Comparison of ENCODE assay signal across 15 cellular contexts in the genomic region with DNA sequence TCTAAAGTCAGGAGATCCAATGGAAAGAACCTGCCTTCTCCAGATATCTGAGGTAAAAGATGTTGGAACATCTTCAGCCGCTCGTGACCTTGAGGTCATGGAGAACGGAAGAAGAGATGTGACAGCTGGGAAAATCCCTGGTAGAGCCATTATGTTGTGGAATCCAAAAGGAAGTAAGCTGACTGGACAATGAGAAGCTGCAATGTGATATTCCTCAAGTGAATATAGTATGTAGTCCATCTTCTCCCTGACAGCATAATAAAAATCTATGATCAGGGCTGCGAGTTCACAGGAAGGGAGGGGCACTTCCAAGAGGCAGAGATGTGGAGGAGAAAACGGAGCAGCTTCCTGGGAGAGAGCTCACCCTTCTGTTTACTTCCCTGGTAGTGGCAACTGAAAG.
DNase-seq lines count a peak whose midpoint lies in the region; ATAC-seq and TF ChIP-seq lines count a peak whose summit lies in the region.
"Had no signal": no experiment of that assay in that cellular context is flagged by ENCODE, and none has a peak within 500 bp of the region (broad histone marks: within the 10 kb centered on the region; RNA-seq: fewer than 3 reads in every experiment).

No MANE protein-coding gene starts in this region.

- no peaks in the 10 kb centered on the region for H3K9me3 Mint-ChIP-seq in nephron
- H3K9me3 Mint-ChIP-seq in activated T-cell treated with anti-CD3 and anti-CD28 coated beads, Interleukin-2, amount 50 U/mL, for 24 hours, result no peaks in the 10 kb centered on the region
- H3K9me3 Mint-ChIP-seq: CD14-positive monocyte; CD8-positive, alpha-beta memory T cell had no signal

- H3K9me3 ChIP-seq in left ventricle myocardium inferior (replicated peaks), result no peaks in the 10 kb centered on the region
- H3K9me3 ChIP-seq: Caco-2 had no signal

- DNase-seq in left ventricle myocardium inferior (no peak), Right ventricle myocardium superior (no peak), left kidney (ENCODE audit: low read depth, low spot score) (peak; percentile 92), RKO (ENCODE audit: low spot score) (no peak)
- DNase-seq in activated CD8-positive, alpha-beta memory T cell treated with anti-CD3 and anti-CD28 coated beads for 24 hours, result no peak
- no peak for DNase-seq in activated T-cell treated with anti-CD3 and anti-CD28 coated beads, Interleukin-2, amount 50 U/mL, for 24 hours
- no peak for DNase-seq in activated effector memory CD4-positive, alpha-beta T cell treated with Interleukin-2 at 50 U/mL for 16 hours
- DNase-seq: Caco-2; CD8-positive, alpha-beta memory T cell; DMS53; GM23248 had no signal

- H3K4me1 Mint-ChIP-seq in nephron, result peaks cover 41% of the 10 kb centered on the region
- H3K4me1 Mint-ChIP-seq in activated T-cell treated with anti-CD3 and anti-CD28 coated beads, Interleukin-2, amount 50 U/mL, for 24 hours (ENCODE audit: low read depth), result peaks cover 5% of the 10 kb centered on the region
- H3K4me1 Mint-ChIP-seq: CD14-positive monocyte had no signal

- peaks cover 4% of the 10 kb centered on the region for H3K27me3 Mint-ChIP-seq in nephron (ENCODE audit: low read depth)
- peaks cover 10% of the 10 kb centered on the region for H3K27me3 Mint-ChIP-seq in activated T-cell treated with anti-CD3 and anti-CD28 coated beads, Interleukin-2, amount 50 U/mL, for 24 hours

- no peak for ATAC-seq in Right ventricle myocardium superior (ENCODE audit: poor library complexity)

- H3K27ac Mint-ChIP-seq in nephron, result peak overlapping the region in 2 of 3 experiments; percentile 3 to 34
- H3K27ac Mint-ChIP-seq in activated T-cell treated with anti-CD3 and anti-CD28 coated beads, Interleukin-2, amount 50 U/mL, for 24 hours, result no peak overlapping the region
- H3K27ac Mint-ChIP-seq: CD14-positive monocyte; CD8-positive, alpha-beta memory T cell had no signal

- peaks cover 11% of the 10 kb centered on the region for H3K4me1 ChIP-seq in left ventricle myocardium inferior
- H3K4me1 ChIP-seq: Caco-2 had no signal

- peak overlapping the region; percentile 31 for H3K27ac ChIP-seq in left ventricle myocardium inferior (replicated peaks)
- H3K27ac ChIP-seq: 22Rv1, GM23248, HL-60 had no signal

- H3K4me3 ChIP-seq in left ventricle myocardium inferior, result no peak overlapping the region
- H3K4me3 ChIP-seq: GM23248 had no signal

- no peaks in the 10 kb centered on the region for H3K36me3 Mint-ChIP-seq in nephron (ENCODE audit: low read depth)
- H3K36me3 Mint-ChIP-seq in activated T-cell treated with anti-CD3 and anti-CD28 coated beads, Interleukin-2, amount 50 U/mL, for 24 hours (ENCODE audit: low read depth), result no peaks in the 10 kb centered on the region
- H3K36me3 Mint-ChIP-seq: CD14-positive monocyte had no signal

- TF ChIP-seq CTCF in left ventricle myocardium inferior (IDR thresholded peaks at IDR 0.05; ENCODE audit: borderline replicate concordance) (no peak), nephron (IDR thresholded peaks at IDR 0.05; ENCODE audit: unreplicated experiment in 3 of 3) (no peak)

- H3K4me3 Mint-ChIP-seq in nephron, result no peak overlapping the region
- H3K4me3 Mint-ChIP-seq in activated T-cell treated with anti-CD3 and anti-CD28 coated beads, Interleukin-2, amount 50 U/mL, for 24 hours, result no peak overlapping the region
- H3K4me3 Mint-ChIP-seq: CD14-positive monocyte had no signal

- intact Hi-C loops in left ventricle myocardium inferior (cut with micrococcal nuclease) (no loop called here), Right ventricle myocardium superior (cut with DNase I) (no loop called here)

- no peaks in the 10 kb centered on the region for H3K36me3 ChIP-seq in left ventricle myocardium inferior

- H3K27me3 ChIP-seq in left ventricle myocardium inferior (ENCODE audit: low read depth), result no peaks in the 10 kb centered on the region
